Comparison of ENCODE assay signal across 19 cellular contexts in genomic region chr1:116431870-116432500, GRCh38. TPM values are rescaled to one million over a fixed set of nuclear protein-coding genes. Genes with fewer than 3 reads are reported as not detected.
DNase-seq lines count a peak whose midpoint lies in the region; ATAC-seq and TF ChIP-seq lines count a peak whose summit lies in the region.
"Had no signal": no experiment of that assay in that cellular context is flagged by ENCODE, and none has a peak within 500 bp of the region (broad histone marks: within the 10 kb centered on the region; RNA-seq: fewer than 3 reads in every experiment).

No MANE protein-coding gene starts in this region.

- POLR2A ChIA-PET in MCF 10A (lab: Yijun Ruan, JAX): interaction anchor here (2.3 kb wide), 1 partner anchor 13 kb away, joined by 12 read pairs; no protein-coding TSS in a partner anchor

- H3K27me3 Mint-ChIP-seq in MCF 10A (ENCODE audit: insufficient read depth, unreplicated experiment) (no peaks in the 10 kb centered on the region), neural crest cell (ENCODE audit: low read depth) (no peaks in the 10 kb centered on the region)
- H3K27me3 Mint-ChIP-seq: CD4-positive, CD25-positive, alpha-beta regulatory T cell had no signal

- H3K4me1 ChIP-seq in breast epithelium (no peaks in the 10 kb centered on the region), testis (peaks cover 27% of the 10 kb centered on the region), left lung (no peaks in the 10 kb centered on the region)

- H3K36me3 Mint-ChIP-seq in MCF 10A (ENCODE audit: insufficient read depth, unreplicated experiment) (no peaks in the 10 kb centered on the region), neural crest cell (ENCODE audit: low read depth) (no peaks in the 10 kb centered on the region)
- H3K36me3 Mint-ChIP-seq: CD4-positive, CD25-positive, alpha-beta regulatory T cell had no signal

- no peak for TF ChIP-seq CTCF in breast epithelium (IDR thresholded peaks at IDR 0.05)
- TF ChIP-seq CTCF in MCF 10A (IDR thresholded peaks at IDR 0.05; ENCODE audit: unreplicated experiment): no peak
- TF ChIP-seq CTCF in neural crest cell (conservative IDR thresholded peaks at IDR 0.05): no peak
- TF ChIP-seq CTCF in testis (IDR thresholded peaks at IDR 0.05): no peak
- TF ChIP-seq CTCF in left lung (IDR thresholded peaks at IDR 0.05): no peak

- H3K4me3 ChIP-seq in breast epithelium: no peak overlapping the region
- no peak overlapping the region for H3K4me3 ChIP-seq in testis
- H3K4me3 ChIP-seq in left lung: no peak overlapping the region

- H3K27ac Mint-ChIP-seq in MCF 10A (ENCODE audit: low read depth, unreplicated experiment) (no peak overlapping the region), neural crest cell (ENCODE audit: unreplicated experiment) (peak overlapping the region; percentile 5)
- H3K27ac Mint-ChIP-seq: B cell had no signal

- DNase-seq in breast epithelium (ENCODE audit: low spot score in 2 of 2) (no peak), MCF 10A (ENCODE audit: unreplicated experiment) (no peak), neural crest cell (ENCODE audit: low read depth, low spot score) (no peak), testis (no peak), left lung (no peak)
- no peak for DNase-seq in stimulated activated CD4-positive, alpha-beta T cell treated with anti-CD3 and anti-CD28 coated beads, Interleukin-2, amount 100 ng/mL, for 24 hours
- DNase-seq: CD4-positive, CD25-positive, alpha-beta regulatory T cell; COR-L47; DMS153; GDM1; KBM-7; NCI-H1105 treated with DMSO at 0.1 percent for 48 hours; NCI-H1694 treated with DMSO at 0.1 percent for 48 hours; NCI-H510A treated with DMSO at 0.1 percent for 48 hours; NCI-H774 had no signal

- no peaks in the 10 kb centered on the region for H3K9me3 Mint-ChIP-seq in MCF 10A (ENCODE audit: unreplicated experiment)
- peaks cover 6% of the 10 kb centered on the region for H3K9me3 Mint-ChIP-seq in neural crest cell
- H3K9me3 Mint-ChIP-seq: CD4-positive, CD25-positive, alpha-beta regulatory T cell had no signal

- BruUV-seq in MCF 10A (replicated peaks; lab: Mats Ljungman, UMichigan): no TSS peak

- H3K4me1 Mint-ChIP-seq in MCF 10A (ENCODE audit: insufficient read depth, unreplicated experiment) (no peaks in the 10 kb centered on the region), neural crest cell (peaks cover 16% of the 10 kb centered on the region)
- H3K4me1 Mint-ChIP-seq: B cell; CD4-positive, CD25-positive, alpha-beta regulatory T cell had no signal

- 77 to 81% methylated on average over 7 of the region's 7 CpGs for WGBS in testis, 2 donors

- intact Hi-C loops in breast epithelium (cut with DNase I; ENCODE audit: low total_unique reads) (no loop called here), MCF 10A (cut with micrococcal nuclease) (no loop called here), testis (cut with DNase I; ENCODE audit: low total_unique reads) (no loop called here), left lung (cut with DNase I) (no loop called here)

- CTCF ChIA-PET in MCF 10A (lab: Yijun Ruan, JAX): interaction anchor here (0.6 kb wide), 2 partner anchors 12 to 282 kb away, joined by 3 to 4 read pairs; no protein-coding TSS in a partner anchor

- no peaks in the 10 kb centered on the region for H3K36me3 ChIP-seq in breast epithelium
- no peaks in the 10 kb centered on the region for H3K36me3 ChIP-seq in testis (ENCODE audit: low read depth, missing control alignments)
- H3K36me3 ChIP-seq in left lung: no peaks in the 10 kb centered on the region

- H3K27me3 ChIP-seq in breast epithelium (no peaks in the 10 kb centered on the region), testis (no peaks in the 10 kb centered on the region), left lung (no peaks in the 10 kb centered on the region)

- no peak overlapping the region for H3K4me3 Mint-ChIP-seq in MCF 10A (ENCODE audit: unreplicated experiment)
- H3K4me3 Mint-ChIP-seq in neural crest cell: no peak overlapping the region
- H3K4me3 Mint-ChIP-seq: B cell; CD4-positive, CD25-positive, alpha-beta regulatory T cell had no signal

- no peak for ATAC-seq in GM18511 (IDR thresholded peaks at IDR 0.05; ENCODE audit: unreplicated experiment)
- ATAC-seq in left lung: no peak
- ATAC-seq: Right ventricle myocardium inferior had no signal

- H3K27ac ChIP-seq in breast epithelium: peak overlapping the region; percentile 91 to 95
- H3K27ac ChIP-seq in cingulate gyrus (ENCODE audit: low read depth, low read length): peak overlapping the region; percentile 91
- H3K27ac ChIP-seq in testis: peak overlapping the region; percentile 4 to 53
- H3K27ac ChIP-seq in left lung: no peak overlapping the region

- H3K9me3 ChIP-seq in breast epithelium (no peaks in the 10 kb centered on the region), testis (no peaks in the 10 kb centered on the region), left lung (no peaks in the 10 kb centered on the region)

- TF ChIP-seq POLR2A in breast epithelium (IDR thresholded peaks at IDR 0.05): no peak
- no peak for TF ChIP-seq POLR2A in testis (IDR thresholded peaks at IDR 0.05)

RNA-seq across cellular contexts. Expression of gene ATP1A1, which starts 58.9 kb away (rescaled TPM):
- total RNA-seq in breast epithelium (100 to 1,000 TPM; 235 to 423 (median 331) TPM), MCF 10A (2022) (361 and 378 TPM in 2 replicates), neural crest cell (175 and 176 TPM in 2 replicates), testis (100 to 1,000 TPM; 444 to 561 TPM), left lung (100 to 1,000 TPM; 686 to 731 TPM)
- 394 TPM for polyA plus RNA-seq in testis (ENCODE audit: insufficient read depth, low read depth, low replicate concordance)

Comparison
In these comparisons a context has a peak if more than half of its experiments do, and no peak if none do; other contexts are left out.
1. H3K27ac ChIP-seq: peak in breast epithelium (2 of 2), cingulate gyrus (single experiment) and testis (2 of 2); none in left lung (0 of 2).